In genomic region chr14:23358042-23358441, GRCh38 we compare ENCODE assay signal across 18 cellular contexts. TPM values are rescaled to one million over a fixed set of nuclear protein-coding genes. Genes with fewer than 3 reads are reported as not detected.
"Had no signal": no experiment of that assay in that cellular context is flagged by ENCODE, and none has a peak within 500 bp of the region (broad histone marks: within the 10 kb centered on the region; RNA-seq: fewer than 3 reads in every experiment).

No MANE protein-coding gene starts in this region.

- H3K36me3 ChIP-seq: adrenal gland had no signal

- DNase-seq: activated CD4-positive, alpha-beta T cell treated with anti-CD3 and anti-CD28 coated beads for 4 hours; activated CD8-positive, alpha-beta T cell treated with anti-CD3 and anti-CD28 coated beads for 36 hours; activated naive CD4-positive, alpha-beta T cell treated with anti-CD3 and anti-CD28 coated beads, Interleukin-2, amount 50 U/mL, for 16 hours; effector memory CD8-positive, alpha-beta T cell; hypothalamus; naive thymus-derived CD4-positive, alpha-beta T cell; occipital lobe; stimulated activated CD4-positive, alpha-beta T cell treated with anti-CD3 and anti-CD28 coated beads, Interleukin-15, amount 100 ng/mL, for 24 hours; stimulated activated CD4-positive, alpha-beta T cell treated with anti-CD3 and anti-CD28 coated beads, Interleukin-4, amount 100 ng/mL, for 24 hours; testis had no signal

- H3K4me3 Mint-ChIP-seq: activated CD8-positive, alpha-beta T cell treated with anti-CD3 and anti-CD28 coated beads for 36 hours; activated T-helper 1 cell treated with anti-CD3 and anti-CD28 coated beads, Interleukin-12 subunit alpha, Interleukin-12 subunit beta, Interleukin-2, Interleukin-4 antibody, amounts not matched to agents 30 ng/mL and 10 ng/mL and 1 ng/mL, durations not matched to agents 14 hours and 24 hours and 36 hours; dendritic cell treated with granulocyte-macrophage colony-stimulating factor and Interleukin-4, amounts not matched to agents 40 ng/mL and 50 ng/mL, for 4 days; effector memory CD8-positive, alpha-beta T cell; naive thymus-derived CD4-positive, alpha-beta T cell; stimulated activated naive CD8-positive, alpha-beta T cell treated with anti-CD3 and anti-CD28 coated beads, Interleukin-15, Interleukin-2, amounts not matched to agents 100 ng/mL and 50 ng/mL, for 24 hours had no signal

- H3K27ac Mint-ChIP-seq: activated CD8-positive, alpha-beta T cell treated with anti-CD3 and anti-CD28 coated beads for 36 hours; activated T-helper 1 cell treated with anti-CD3 and anti-CD28 coated beads, Interleukin-12 subunit alpha, Interleukin-12 subunit beta, Interleukin-2, Interleukin-4 antibody, amounts not matched to agents 30 ng/mL and 10 ng/mL and 1 ng/mL, durations not matched to agents 14 hours and 24 hours and 36 hours; dendritic cell treated with granulocyte-macrophage colony-stimulating factor and Interleukin-4, amounts not matched to agents 40 ng/mL and 50 ng/mL, for 4 days; effector memory CD8-positive, alpha-beta T cell; naive thymus-derived CD4-positive, alpha-beta T cell; stimulated activated naive CD8-positive, alpha-beta T cell treated with anti-CD3 and anti-CD28 coated beads, Interleukin-15, Interleukin-2, amounts not matched to agents 100 ng/mL and 50 ng/mL, for 24 hours had no signal

- H3K9me3 Mint-ChIP-seq: activated CD8-positive, alpha-beta T cell treated with anti-CD3 and anti-CD28 coated beads for 36 hours; activated T-helper 1 cell treated with anti-CD3 and anti-CD28 coated beads, Interleukin-12 subunit alpha, Interleukin-12 subunit beta, Interleukin-2, Interleukin-4 antibody, amounts not matched to agents 30 ng/mL and 10 ng/mL and 1 ng/mL, durations not matched to agents 14 hours and 24 hours and 36 hours; dendritic cell treated with granulocyte-macrophage colony-stimulating factor and Interleukin-4, amounts not matched to agents 40 ng/mL and 50 ng/mL, for 4 days; effector memory CD8-positive, alpha-beta T cell; stimulated activated naive CD8-positive, alpha-beta T cell treated with anti-CD3 and anti-CD28 coated beads, Interleukin-15, Interleukin-2, amounts not matched to agents 100 ng/mL and 50 ng/mL, for 24 hours had no signal

- H3K27me3 ChIP-seq: testis had no signal

- H3K27ac ChIP-seq: testis had no signal

- H3K4me3 ChIP-seq: adrenal gland, lung, testis had no signal

- H3K36me3 Mint-ChIP-seq: naive thymus-derived CD4-positive, alpha-beta T cell had no signal

RNA-seq across cellular contexts. Expression of gene EFS, which starts 6.9 kb away (rescaled TPM):
- total RNA-seq: activated CD8-positive, alpha-beta T cell treated with anti-CD3 and anti-CD28 coated beads for 36 hours; activated T-helper 1 cell treated with anti-CD3 and anti-CD28 coated beads, Interleukin-12 subunit alpha, Interleukin-12 subunit beta, Interleukin-2, Interleukin-4 antibody, amounts not matched to agents 30 ng/mL and 10 ng/mL and 1 ng/mL, durations not matched to agents 14 hours and 24 hours and 36 hours; naive thymus-derived CD4-positive, alpha-beta T cell; pulmonary artery endothelial cell had no signal

RNA-seq across cellular contexts. Expression of gene IL25, which starts 14.6 kb away (rescaled TPM):
- total RNA-seq: activated CD8-positive, alpha-beta T cell treated with anti-CD3 and anti-CD28 coated beads for 36 hours; activated T-helper 1 cell treated with anti-CD3 and anti-CD28 coated beads, Interleukin-12 subunit alpha, Interleukin-12 subunit beta, Interleukin-2, Interleukin-4 antibody, amounts not matched to agents 30 ng/mL and 10 ng/mL and 1 ng/mL, durations not matched to agents 14 hours and 24 hours and 36 hours; adrenal gland; glomerular endothelial cell; lung; naive thymus-derived CD4-positive, alpha-beta T cell; occipital lobe; pulmonary artery endothelial cell; ureter had no signal

RNA-seq across cellular contexts. Expression of gene CMTM5, which starts 18.8 kb away (rescaled TPM):
- total RNA-seq: activated CD8-positive, alpha-beta T cell treated with anti-CD3 and anti-CD28 coated beads for 36 hours; activated T-helper 1 cell treated with anti-CD3 and anti-CD28 coated beads, Interleukin-12 subunit alpha, Interleukin-12 subunit beta, Interleukin-2, Interleukin-4 antibody, amounts not matched to agents 30 ng/mL and 10 ng/mL and 1 ng/mL, durations not matched to agents 14 hours and 24 hours and 36 hours; glomerular endothelial cell; naive thymus-derived CD4-positive, alpha-beta T cell; pulmonary artery endothelial cell had no signal
